In the genomic region with DNA sequence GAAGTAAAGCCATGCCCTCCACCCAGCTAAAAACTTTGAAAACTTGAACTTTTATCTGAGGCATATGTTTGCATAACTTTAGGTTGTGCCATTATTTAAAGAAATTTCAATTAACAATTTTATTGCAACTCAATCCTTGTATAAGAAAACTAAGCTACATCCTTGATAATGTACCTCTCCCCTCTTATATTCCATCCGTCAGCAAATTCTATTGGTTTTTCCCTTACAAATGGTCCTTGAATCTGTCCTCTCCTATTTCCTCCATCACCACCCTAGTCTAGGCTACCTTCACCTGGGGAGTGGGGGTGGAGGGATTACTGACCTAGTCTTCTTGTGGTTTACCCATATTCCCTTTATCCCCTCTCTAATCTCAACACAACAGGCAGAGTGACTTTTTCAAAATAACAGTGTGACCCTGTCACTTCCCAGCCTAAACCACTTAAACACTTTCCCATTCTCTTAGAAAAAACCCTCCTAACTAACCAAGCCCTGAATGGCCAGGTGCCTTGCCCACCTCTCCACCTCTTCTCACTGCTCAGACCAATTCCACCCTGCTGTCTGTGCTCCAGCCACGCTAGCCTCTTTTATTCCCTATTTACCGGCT, we compare ENCODE assay signal across 1 cellular context.
TF ChIP-seq lines count a peak whose summit lies in the region.

No MANE protein-coding gene starts in this region.

TF ChIP-seq in HepG2, 621 proteins besides CTCF, POLR2A, EP300 and RAD21:
- TF ChIP-seq HDAC6 (IDR thresholded peaks at IDR 0.05; ENCODE audit: low read depth, low read length) = no peak
- peak; percentile 70 to 80 for TF ChIP-seq MAFK (conservative IDR thresholded peaks at IDR 0.05 in 1 of 2, IDR thresholded peaks at IDR 0.05 in 1 of 2; ENCODE audit: low read length in 2 of 2)
- TF ChIP-seq MAFF (IDR thresholded peaks at IDR 0.05; ENCODE audit: low read depth, low read length) = peak; percentile 60
